ENCODE assay signal across 12 cellular contexts in genomic region chr2:239193925-239194687, GRCh38.
DNase-seq lines count a peak whose midpoint lies in the region; ATAC-seq and TF ChIP-seq lines count a peak whose summit lies in the region.
"Had no signal": no experiment of that assay in that cellular context is flagged by ENCODE, and none has a peak within 500 bp of the region (broad histone marks: within the 10 kb centered on the region; RNA-seq: fewer than 3 reads in every experiment).

No MANE protein-coding gene starts in this region.

- H3K4me3 ChIP-seq in PC-3 (ENCODE audit: low read length) (no peak overlapping the region), hepatocyte (no peak overlapping the region)
- H3K4me3 ChIP-seq: lower lobe of right lung, testis had no signal

- no TSS peak for BruUV-seq in PC-3 (replicated peaks; lab: Mats Ljungman, UMichigan)

- H3K9me2 ChIP-seq in PC-3 (replicated peaks; ENCODE audit: low read length): no peaks in the 10 kb centered on the region
- no peaks in the 10 kb centered on the region for H3K9me2 ChIP-seq in hepatocyte (replicated peaks; ENCODE audit: insufficient read depth)

- DNase-seq in PC-3 (no peak), hepatocyte (ENCODE audit: low spot score) (no peak), sciatic nerve (ENCODE audit: low spot score) (peak; percentile 60), SHP77 (lab: John Stamatoyannopoulos, UW) (no peak), NCI-H1436 (lab: John Stamatoyannopoulos, UW) (no peak)
- DNase-seq in activated naive CD4-positive, alpha-beta T cell treated with anti-CD3 and anti-CD28 coated beads, Interleukin-2, amount 50 U/mL, for 72 hours (ENCODE audit: low spot score in 2 of 2): no peak
- DNase-seq: KBM-7; lower lobe of right lung; NK-92 treated with Interleukin-12 subunit alpha and Interleukin-12 subunit beta, amount 100 ng/mL, for 24 hours had no signal

- no peaks in the 10 kb centered on the region for H3F3A ChIP-seq in PC-3 (ENCODE audit: low read length, unreplicated experiment)

- CTCF ChIA-PET in PC-3 (lab: Charles Lee): no interaction called here

- H4K20me1 ChIP-seq in PC-3 (ENCODE audit: low read length) (no peaks in the 10 kb centered on the region), hepatocyte (ENCODE audit: insufficient read depth, poor library complexity, severe bottlenecking) (no peaks in the 10 kb centered on the region)

- no peak overlapping the region for H3K4me2 ChIP-seq in PC-3 (ENCODE audit: low read length)
- no peak overlapping the region for H3K4me2 ChIP-seq in hepatocyte

- no peak overlapping the region for H3K27ac Mint-ChIP-seq in activated naive CD4-positive, alpha-beta T cell treated with anti-CD3 and anti-CD28 coated beads, Interleukin-2, amount 50 U/mL, for 72 hours

- POLR2A ChIA-PET in PC-3 (lab: Charles Lee; ENCODE audit: unreplicated experiment): no interaction called here

- H3K36me3 Mint-ChIP-seq in activated naive CD4-positive, alpha-beta T cell treated with anti-CD3 and anti-CD28 coated beads, Interleukin-2, amount 50 U/mL, for 72 hours: peaks cover 14 to 17% of the 10 kb centered on the region in 2 donors

- TF ChIP-seq CTCF in GM12873 (IDR thresholded peaks at IDR 0.05; ENCODE audit: insufficient read depth, low read depth, low read length, missing control alignments) (peak; percentile 13), PC-3 (conservative IDR thresholded peaks at IDR 0.05; ENCODE audit: low read depth, low read length) (peak; percentile 45; the same call in 1 of the 2 replicates), hepatocyte (IDR thresholded peaks at IDR 0.05; ENCODE audit: poor library complexity) (peak; percentile 14)

- no peaks in the 10 kb centered on the region for H3K79me2 ChIP-seq in PC-3 (ENCODE audit: low read length)
- H3K79me2 ChIP-seq in hepatocyte: no peaks in the 10 kb centered on the region

- no peak overlapping the region for H3K9ac ChIP-seq in PC-3 (ENCODE audit: low read length)

- ATAC-seq in PC-3 (no peak), sciatic nerve (peak; percentile 5), HG02938 (IDR thresholded peaks at IDR 0.05; ENCODE audit: unreplicated experiment) (no peak)
- no peak for ATAC-seq in activated naive CD4-positive, alpha-beta T cell treated with anti-CD3 and anti-CD28 coated beads, Interleukin-2, amount 50 U/mL, for 72 hours
- ATAC-seq: lower lobe of right lung had no signal

- H3K27ac ChIP-seq in PC-3 (ENCODE audit: low read length) (no peak overlapping the region), hepatocyte (no peak overlapping the region)
- H3K27ac ChIP-seq: lower lobe of right lung had no signal

- no peaks in the 10 kb centered on the region for H3K27me3 ChIP-seq in PC-3 (ENCODE audit: low read length)
- no peaks in the 10 kb centered on the region for H3K27me3 ChIP-seq in hepatocyte
- H3K27me3 ChIP-seq: testis had no signal

- no peaks in the 10 kb centered on the region for H3K9me3 Mint-ChIP-seq in activated naive CD4-positive, alpha-beta T cell treated with anti-CD3 and anti-CD28 coated beads, Interleukin-2, amount 50 U/mL, for 72 hours

- intact Hi-C loops in PC-3 (cut with micrococcal nuclease) (no loop called here), sciatic nerve (cut with DNase I) (no loop called here)

- 88% methylated on average over 17 of the region's 17 CpGs for WGBS in hepatocyte (ENCODE audit: low lambda C conversion rate, missing lambda C conversion rate)

- H3K4me1 ChIP-seq in PC-3 (ENCODE audit: insufficient read depth, low read length): no peaks in the 10 kb centered on the region
- H3K4me1 ChIP-seq in hepatocyte (ENCODE audit: insufficient read depth): no peaks in the 10 kb centered on the region
- H3K4me1 ChIP-seq: lower lobe of right lung had no signal

- H3K9me3 ChIP-seq in PC-3 (ENCODE audit: low read length) (no peaks in the 10 kb centered on the region), hepatocyte (ENCODE audit: low read depth) (no peaks in the 10 kb centered on the region)
- H3K9me3 ChIP-seq: lower lobe of right lung, testis had no signal

- peaks cover 3% of the 10 kb centered on the region; the same call in 1 of the 2 replicates for H3K36me3 ChIP-seq in PC-3 (ENCODE audit: low read depth, low read length)
- H3K36me3 ChIP-seq in hepatocyte (replicated peaks; ENCODE audit: insufficient read depth, low read depth): peaks cover under 1% of the 10 kb centered on the region

- H2AFZ ChIP-seq in PC-3 (ENCODE audit: low read length): no peak overlapping the region
- H2AFZ ChIP-seq in hepatocyte: no peak overlapping the region
